12 cellular contexts compared by ENCODE assay signal in the genomic region with DNA sequence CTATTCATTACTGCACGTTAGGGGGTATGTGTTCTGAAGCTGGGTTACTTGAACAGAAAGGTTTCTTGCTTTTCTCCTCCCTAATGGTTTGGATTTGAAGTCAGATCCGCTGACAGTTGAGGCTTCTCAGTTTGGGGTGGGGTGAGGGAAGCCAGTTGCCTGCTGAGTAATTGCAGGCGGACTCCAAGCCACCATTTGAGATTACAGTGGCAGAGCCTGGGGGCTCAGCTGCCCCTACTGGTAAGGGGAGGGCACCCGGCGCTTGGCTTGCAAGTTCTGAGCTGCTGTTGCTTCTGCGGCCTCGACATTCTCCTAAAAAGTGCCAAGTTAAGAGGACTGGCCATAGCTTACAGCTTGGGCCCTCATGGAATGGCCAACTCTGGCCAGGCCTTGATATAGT. TPM values are rescaled to one million over a fixed set of nuclear protein-coding genes. Genes with fewer than 3 reads are reported as not detected.
A peak's percentile ranks its signal among the peaks of the same experiment; 100 is the strongest.
DNase-seq lines count a peak whose midpoint lies in the region; ATAC-seq and TF ChIP-seq lines count a peak whose summit lies in the region.
"Had no signal": no experiment of that assay in that cellular context is flagged by ENCODE, and none has a peak within 500 bp of the region (broad histone marks: within the 10 kb centered on the region; RNA-seq: fewer than 3 reads in every experiment).

No MANE protein-coding gene starts in this region.

- peak overlapping the region in 3 of 4 donors; percentile 38 to 57 (median 55) for H3K4me3 ChIP-seq in upper lobe of left lung

- WGBS in upper lobe of left lung, 2 donors: 79 to 91% methylated on average over 3 to 7 of the region's 7 CpGs

- H3K4me1 ChIP-seq in upper lobe of left lung: peaks cover 15 to 32% (median 25%) of the 10 kb centered on the region in 4 donors

- peaks cover 0 to 11% (median 1%) of the 10 kb centered on the region in 4 donors for H3K27me3 ChIP-seq in upper lobe of left lung

- no peaks in the 10 kb centered on the region for H3K36me3 ChIP-seq in upper lobe of left lung

- peaks cover 48% of the 10 kb centered on the region for H3K4me1 Mint-ChIP-seq in activated naive CD4-positive, alpha-beta T cell treated with anti-CD3 and anti-CD28 coated beads, Interleukin-2, amount 10 ng/mL, durations not matched to agents 7 days and 5 days
- peaks cover 18% of the 10 kb centered on the region for H3K4me1 Mint-ChIP-seq in activated T-helper 17 cell treated with anti-CD3 and anti-CD28 coated beads, Interleukin-2, amount 50 U/mL, for 72 hours

- no peak overlapping the region for H3K27ac Mint-ChIP-seq in activated naive CD4-positive, alpha-beta T cell treated with anti-CD3 and anti-CD28 coated beads, Interleukin-2, amount 10 ng/mL, durations not matched to agents 7 days and 5 days
- no peak overlapping the region for H3K27ac Mint-ChIP-seq in activated T-helper 17 cell treated with anti-CD3 and anti-CD28 coated beads, Interleukin-2, amount 50 U/mL, for 72 hours

- no peak for TF ChIP-seq POLR2A in upper lobe of left lung (IDR thresholded peaks at IDR 0.05)

- TF ChIP-seq EP300 in upper lobe of left lung (IDR thresholded peaks at IDR 0.05): no peak

- H3K4me3 Mint-ChIP-seq in activated naive CD4-positive, alpha-beta T cell treated with anti-CD3 and anti-CD28 coated beads, Interleukin-2, amount 10 ng/mL, durations not matched to agents 7 days and 5 days: no peak overlapping the region
- H3K4me3 Mint-ChIP-seq in activated T-helper 17 cell treated with anti-CD3 and anti-CD28 coated beads, Interleukin-2, amount 50 U/mL, for 72 hours: peak overlapping the region; percentile 75

- no peak for ATAC-seq in activated T-helper 17 cell treated with anti-CD3 and anti-CD28 coated beads, Interleukin-2, amount 50 U/mL, for 72 hours (replicated peaks)
- peak; percentile 13 for ATAC-seq in left lobe of liver
- ATAC-seq in upper lobe of left lung (ENCODE audit: low FRiP score in 2 of 2): no peak
- ATAC-seq in HG02678 (IDR thresholded peaks at IDR 0.05; ENCODE audit: unreplicated experiment): no peak

- peaks cover 100% of the 10 kb centered on the region for H3K27me3 Mint-ChIP-seq in activated naive CD4-positive, alpha-beta T cell treated with anti-CD3 and anti-CD28 coated beads, Interleukin-2, amount 10 ng/mL, durations not matched to agents 7 days and 5 days
- H3K27me3 Mint-ChIP-seq in activated T-helper 17 cell treated with anti-CD3 and anti-CD28 coated beads, Interleukin-2, amount 50 U/mL, for 72 hours: peaks cover 43% of the 10 kb centered on the region

- TF ChIP-seq CTCF in upper lobe of left lung (IDR thresholded peaks at IDR 0.05): no peak

- H3K27ac ChIP-seq in upper lobe of left lung: no peak overlapping the region

- H3K36me3 Mint-ChIP-seq in activated naive CD4-positive, alpha-beta T cell treated with anti-CD3 and anti-CD28 coated beads, Interleukin-2, amount 10 ng/mL, durations not matched to agents 7 days and 5 days: no peaks in the 10 kb centered on the region
- no peaks in the 10 kb centered on the region for H3K36me3 Mint-ChIP-seq in activated T-helper 17 cell treated with anti-CD3 and anti-CD28 coated beads, Interleukin-2, amount 50 U/mL, for 72 hours (ENCODE audit: low read depth)

- DNase-seq in activated naive CD4-positive, alpha-beta T cell treated with anti-CD3 and anti-CD28 coated beads, Interleukin-2, amount 10 ng/mL, durations not matched to agents 7 days and 5 days: peak; percentile 25
- DNase-seq in activated naive CD4-positive, alpha-beta T cell treated with Interleukin-2 at 50 U/mL for 16 hours: no peak
- no peak for DNase-seq in left lobe of liver (ENCODE audit: low spot score)
- DNase-seq in upper lobe of left lung: no peak
- no peak for DNase-seq in NCI-H524 (lab: John Stamatoyannopoulos, UW)
- no peak for DNase-seq in COLO668 (lab: John Stamatoyannopoulos, UW; ENCODE audit: unreplicated experiment)
- DNase-seq: amniotic stem cell, hippocampal formation, NCI-H1436 treated with DMSO at 0.1 percent for 48 hours had no signal

- H3K9me3 Mint-ChIP-seq in activated naive CD4-positive, alpha-beta T cell treated with anti-CD3 and anti-CD28 coated beads, Interleukin-2, amount 10 ng/mL, durations not matched to agents 7 days and 5 days: no peaks in the 10 kb centered on the region
- no peaks in the 10 kb centered on the region for H3K9me3 Mint-ChIP-seq in activated T-helper 17 cell treated with anti-CD3 and anti-CD28 coated beads, Interleukin-2, amount 50 U/mL, for 72 hours

- CTCF ChIA-PET in activated naive CD4-positive, alpha-beta T cell treated with anti-CD3 and anti-CD28 coated beads, Interleukin-2, amount 10 ng/mL, durations not matched to agents 7 days and 5 days (lab: Charles Lee): interaction anchor here (1.2 to 2.8 kb wide), 4 partner anchors 64 to 122 kb away, joined by 3 to 11 read pairs (median 7); no protein-coding TSS in a partner anchor

- H3K9me3 ChIP-seq in upper lobe of left lung: no peaks in the 10 kb centered on the region

RNA-seq across cellular contexts. Expression of gene GRHL3, which starts 2.0 kb away (rescaled TPM):
- total RNA-seq in activated T-helper 17 cell treated with anti-CD3 and anti-CD28 coated beads, Interleukin-2, amount 50 U/mL, for 72 hours: not detected
- total RNA-seq in left lobe of liver (0.40 TPM), upper lobe of left lung (under 1 TPM in 2 of 6 donors, not detected in 4; 0.09 to 0.24 TPM)
- total RNA-seq: T-helper 2 cell treated with Interferon-gamma antibody and Interleukin-4, amounts not matched to agents 100 ng/mL and 5 ng/mL, for 36 hours had no signal
